13 cellular contexts compared by ENCODE assay signal in genomic region chr3:151879684-151880282, GRCh38. TPM values are rescaled to one million over a fixed set of nuclear protein-coding genes. Genes with fewer than 3 reads are reported as not detected.
DNase-seq lines count a peak whose midpoint lies in the region; ATAC-seq and TF ChIP-seq lines count a peak whose summit lies in the region.
"Had no signal": no experiment of that assay in that cellular context is flagged by ENCODE, and none has a peak within 500 bp of the region (broad histone marks: within the 10 kb centered on the region; RNA-seq: fewer than 3 reads in every experiment).

No MANE protein-coding gene starts in this region.

- no peaks in the 10 kb centered on the region for H4K20me1 ChIP-seq in DOHH2 (ENCODE audit: control insufficient read depth, insufficient read depth, low read depth, low read length)

- intact Hi-C loops in left lung (cut with DNase I) = no loop called here

- no peaks in the 10 kb centered on the region for H3K9me3 ChIP-seq in DOHH2 (ENCODE audit: control insufficient read depth, insufficient read depth, low read length)
- H3K9me3 ChIP-seq in left lung = peaks cover 0 to 6% of the 10 kb centered on the region in 2 donors
- H3K9me3 ChIP-seq: uterus had no signal

- no peaks in the 10 kb centered on the region for H3K9me2 ChIP-seq in DOHH2 (replicated peaks; ENCODE audit: control insufficient read depth, low read length)

- no peak overlapping the region for H3K27ac Mint-ChIP-seq in WTC11

- CTCF ChIA-PET in WTC11 (lab: Charles Lee) = no interaction called here

- H3K27me3 Mint-ChIP-seq in WTC11 (ENCODE audit: low read depth) = no peaks in the 10 kb centered on the region

- H3K4me3 ChIP-seq in DOHH2 (ENCODE audit: low read length) = no peak overlapping the region
- no peak overlapping the region for H3K4me3 ChIP-seq in HL-60 (replicated peaks; ENCODE audit: insufficient read depth, low read length)
- H3K4me3 ChIP-seq in fibroblast of villous mesenchyme (ENCODE audit: low read depth, low read length) = no peak overlapping the region
- no peak overlapping the region for H3K4me3 ChIP-seq in left lung
- H3K4me3 ChIP-seq: uterus had no signal

- POLR2A ChIA-PET in WTC11 (lab: Charles Lee) = no interaction called here

- no peak overlapping the region for H3K4me3 Mint-ChIP-seq in WTC11

- H3K4me1 ChIP-seq in DOHH2 (ENCODE audit: control insufficient read depth, low read length) (peaks cover 9% of the 10 kb centered on the region), left lung (peaks cover 0 to 6% of the 10 kb centered on the region in 2 donors)
- H3K4me1 ChIP-seq: uterus had no signal

- no peak for TF ChIP-seq CTCF in DOHH2 (IDR thresholded peaks at IDR 0.05; ENCODE audit: low read depth, low read length, poor library complexity, severe bottlenecking)
- no peak for TF ChIP-seq CTCF in HL-60 (IDR thresholded peaks at IDR 0.05; ENCODE audit: insufficient read depth, low read length)
- no peak for TF ChIP-seq CTCF in fibroblast of villous mesenchyme (IDR thresholded peaks at IDR 0.05; ENCODE audit: insufficient read depth, low read depth, low read length)
- no peak for TF ChIP-seq CTCF in left lung (IDR thresholded peaks at IDR 0.05)
- TF ChIP-seq CTCF in WTC11 (IDR thresholded peaks at IDR 0.05) = no peak

- no peaks in the 10 kb centered on the region for H3F3A ChIP-seq in DOHH2 (ENCODE audit: control insufficient read depth, insufficient read depth)

- ATAC-seq in GM21515 (IDR thresholded peaks at IDR 0.05; ENCODE audit: unreplicated experiment) = peak; percentile 53
- no peak for ATAC-seq in HG02973 (IDR thresholded peaks at IDR 0.05; ENCODE audit: unreplicated experiment)
- no peak for ATAC-seq in left lung
- ATAC-seq in WTC11 = no peak
- ATAC-seq: left ventricle myocardium superior had no signal

- H3K4me1 Mint-ChIP-seq in WTC11 = peaks cover 3% of the 10 kb centered on the region; the same call in 1 of the 2 replicates

- H3K27me3 ChIP-seq in DOHH2 (ENCODE audit: control insufficient read depth, low read length) (peaks cover 4% of the 10 kb centered on the region), HL-60 (ENCODE audit: insufficient read depth, poor library complexity, severe bottlenecking) (no peaks in the 10 kb centered on the region), left lung (no peaks in the 10 kb centered on the region)
- H3K27me3 ChIP-seq: uterus had no signal

- H3K36me3 ChIP-seq in DOHH2 (ENCODE audit: control insufficient read depth, low read length) = no peaks in the 10 kb centered on the region
- no peaks in the 10 kb centered on the region for H3K36me3 ChIP-seq in left lung
- H3K36me3 ChIP-seq: uterus had no signal

- no peaks in the 10 kb centered on the region for H3K36me3 Mint-ChIP-seq in WTC11

- H3K79me2 ChIP-seq in DOHH2 (ENCODE audit: control insufficient read depth, low read length) = no peaks in the 10 kb centered on the region

- H3K4me2 ChIP-seq in DOHH2 (ENCODE audit: low read length) = 0 out of 2 replicates have a peak overlapping the region, but pooled peaks have one; percentile 17

- H3K27ac ChIP-seq in DOHH2 (ENCODE audit: low read depth, low read length) = no peak overlapping the region
- H3K27ac ChIP-seq in HL-60 (replicated peaks) = peak overlapping the region; percentile 30
- no peak overlapping the region for H3K27ac ChIP-seq in left lung
- H3K27ac ChIP-seq: uterus had no signal

- no peaks in the 10 kb centered on the region for H3K9me3 Mint-ChIP-seq in WTC11

- no peak for DNase-seq in HL-60 (ENCODE audit: low read depth in 1 of 2, low spot score in 1 of 2)
- peak; percentile 43 for DNase-seq in fibroblast of villous mesenchyme (ENCODE audit: low read depth)
- DNase-seq in NCI-H748 treated with DMSO at 0.1 percent for 48 hours (lab: John Stamatoyannopoulos, UW) = no peak
- DNase-seq in left lung = no peak
- DNase-seq in WTC11 (ENCODE audit: low spot score) = no peak
- DNase-seq: left ventricle myocardium superior; NK-92 treated with Interleukin-12 subunit alpha and Interleukin-12 subunit beta, amount 100 ng/mL, for 24 hours; T-helper 9 cell; uterus had no signal

TF ChIP-seq in WTC11, 78 proteins besides CTCF, POLR2A, EP300 and RAD21 (continues in another document):
- TF ChIP-seq ZNF263 (CRISPR knock-in tag; IDR thresholded peaks at IDR 0.05; ENCODE audit: low read depth) (no peak), IRF2 (CRISPR knock-in tag; IDR thresholded peaks at IDR 0.05; ENCODE audit: borderline replicate concordance, low read depth) (no peak), USF1 (CRISPR knock-in tag; IDR thresholded peaks at IDR 0.05) (no peak), EMX1 (CRISPR knock-in tag; IDR thresholded peaks at IDR 0.05) (no peak), AFF4 (CRISPR knock-in tag; IDR thresholded peaks at IDR 0.05; ENCODE audit: borderline replicate concordance) (no peak), ZNF219 (CRISPR knock-in tag; IDR thresholded peaks at IDR 0.05; ENCODE audit: borderline replicate concordance) (no peak), ZBTB43 (CRISPR knock-in tag; IDR thresholded peaks at IDR 0.05) (no peak), ATF2 (CRISPR knock-in tag; IDR thresholded peaks at IDR 0.05; ENCODE audit: borderline replicate concordance, low read depth) (no peak), OVOL2 (CRISPR knock-in tag; IDR thresholded peaks at IDR 0.05; ENCODE audit: borderline replicate concordance) (no peak), FOXP4 (CRISPR knock-in tag; IDR thresholded peaks at IDR 0.05) (no peak), ZNF423 (CRISPR knock-in tag; IDR thresholded peaks at IDR 0.05) (no peak)

RNA-seq across cellular contexts. Expression of gene SUCNR1, which starts 6.3 kb away (rescaled TPM):
- total RNA-seq in fibroblast of villous mesenchyme (0.32 and 0.43 TPM in 2 replicates), left lung (1 to 10 TPM; 1.9 to 4.8 TPM), WTC11 (2021) (not detected in 3 replicates)
- total RNA-seq: LHCN-M2 had no signal
